Comparison of ENCODE assay signal across 9 cellular contexts in genomic region chr16:2534335-2534734, GRCh38. TPM values are rescaled to one million over a fixed set of nuclear protein-coding genes. Genes with fewer than 3 reads are reported as not detected.
DNase-seq lines count a peak whose midpoint lies in the region; ATAC-seq and TF ChIP-seq lines count a peak whose summit lies in the region.
"Not testable (repeated sequence)": the region's sequence is repeated elsewhere in the genome, so short reads cannot be mapped to it uniquely, and the experiment has no call there.
"Had no signal": no experiment of that assay in that cellular context is flagged by ENCODE, and none has a peak within 500 bp of the region (broad histone marks: within the 10 kb centered on the region; RNA-seq: fewer than 3 reads in every experiment).

No MANE protein-coding gene starts in this region.

- not testable (repeated sequence) for H3K9me3 ChIP-seq in CD4-positive, alpha-beta T cell (ENCODE audit: control insufficient read depth, low read length); osteoblast (ENCODE audit: low read depth, low read length)

- H3K36me3 Mint-ChIP-seq in CD4-positive, alpha-beta T cell (ENCODE audit: low read depth), result peaks cover 40% of the 10 kb centered on the region
- not testable (repeated sequence) for H3K36me3 Mint-ChIP-seq in activated CD4-positive, alpha-beta memory T cell treated with anti-CD3 and anti-CD28 coated beads, Interleukin-2, amount 10 ng/mL, durations not matched to agents 7 days and 5 days (ENCODE audit: low read depth); activated naive CD4-positive, alpha-beta T cell treated with anti-CD3 and anti-CD28 coated beads, Interleukin-2, amount 10 ng/mL, durations not matched to agents 7 days and 5 days; mesothelial cell of epicardium
- peaks cover 33% of the 10 kb centered on the region for H3K36me3 Mint-ChIP-seq in dendritic cell treated with granulocyte-macrophage colony-stimulating factor and Interleukin-4, amounts not matched to agents 40 ng/mL and 50 ng/mL, for 4 days (ENCODE audit: low read depth)

- TF ChIP-seq CTCF in CD4-positive, alpha-beta T cell (IDR thresholded peaks at IDR 0.05); RWPE1 (conservative IDR thresholded peaks at IDR 0.05; ENCODE audit: low read depth); mesothelial cell of epicardium (IDR thresholded peaks at IDR 0.05; ENCODE audit: unreplicated experiment); osteoblast (IDR thresholded peaks at IDR 0.05; ENCODE audit: extremely low read depth, low read depth, low read length): not testable (repeated sequence)

- H3K9me3 Mint-ChIP-seq in CD4-positive, alpha-beta T cell; activated CD4-positive, alpha-beta memory T cell treated with anti-CD3 and anti-CD28 coated beads, Interleukin-2, amount 10 ng/mL, durations not matched to agents 7 days and 5 days; activated naive CD4-positive, alpha-beta T cell treated with anti-CD3 and anti-CD28 coated beads, Interleukin-2, amount 10 ng/mL, durations not matched to agents 7 days and 5 days; dendritic cell treated with granulocyte-macrophage colony-stimulating factor and Interleukin-4, amounts not matched to agents 40 ng/mL and 50 ng/mL, for 4 days; mesothelial cell of epicardium: not testable (repeated sequence)

- H3K27ac Mint-ChIP-seq in CD4-positive, alpha-beta T cell, result peak overlapping the region; percentile 98
- peak overlapping the region; percentile 76 for H3K27ac Mint-ChIP-seq in activated CD4-positive, alpha-beta memory T cell treated with anti-CD3 and anti-CD28 coated beads, Interleukin-2, amount 10 ng/mL, durations not matched to agents 7 days and 5 days
- peak overlapping the region; percentile 99 for H3K27ac Mint-ChIP-seq in activated naive CD4-positive, alpha-beta T cell treated with anti-CD3 and anti-CD28 coated beads, Interleukin-2, amount 10 ng/mL, durations not matched to agents 7 days and 5 days
- H3K27ac Mint-ChIP-seq in dendritic cell treated with granulocyte-macrophage colony-stimulating factor and Interleukin-4, amounts not matched to agents 40 ng/mL and 50 ng/mL, for 4 days, result peak overlapping the region; percentile 97
- not testable (repeated sequence) for H3K27ac Mint-ChIP-seq in mesothelial cell of epicardium

- not testable (repeated sequence) for H3K79me2 ChIP-seq in osteoblast (ENCODE audit: insufficient read depth, low read length)

- H2AFZ ChIP-seq in osteoblast (ENCODE audit: low read length), result not testable (repeated sequence)

- H3K36me3 ChIP-seq in osteoblast (ENCODE audit: insufficient read depth, low read length), result not testable (repeated sequence)

- H3K27me3 Mint-ChIP-seq in CD4-positive, alpha-beta T cell; activated CD4-positive, alpha-beta memory T cell treated with anti-CD3 and anti-CD28 coated beads, Interleukin-2, amount 10 ng/mL, durations not matched to agents 7 days and 5 days; activated naive CD4-positive, alpha-beta T cell treated with anti-CD3 and anti-CD28 coated beads, Interleukin-2, amount 10 ng/mL, durations not matched to agents 7 days and 5 days; dendritic cell treated with granulocyte-macrophage colony-stimulating factor and Interleukin-4, amounts not matched to agents 40 ng/mL and 50 ng/mL, for 4 days; mesothelial cell of epicardium (ENCODE audit: low read depth): not testable (repeated sequence)

- H3K4me3 Mint-ChIP-seq in CD4-positive, alpha-beta T cell, result peak overlapping the region; percentile 79
- peak overlapping the region; percentile 52 for H3K4me3 Mint-ChIP-seq in activated CD4-positive, alpha-beta memory T cell treated with anti-CD3 and anti-CD28 coated beads, Interleukin-2, amount 10 ng/mL, durations not matched to agents 7 days and 5 days
- not testable (repeated sequence) for H3K4me3 Mint-ChIP-seq in activated naive CD4-positive, alpha-beta T cell treated with anti-CD3 and anti-CD28 coated beads, Interleukin-2, amount 10 ng/mL, durations not matched to agents 7 days and 5 days; dendritic cell treated with granulocyte-macrophage colony-stimulating factor and Interleukin-4, amounts not matched to agents 40 ng/mL and 50 ng/mL, for 4 days
- peak overlapping the region; percentile 47 for H3K4me3 Mint-ChIP-seq in mesothelial cell of epicardium

- DNase-seq in CD4-positive, alpha-beta T cell; RWPE1 (ENCODE audit: low spot score); activated CD4-positive, alpha-beta memory T cell treated with anti-CD3 and anti-CD28 coated beads, Interleukin-2, amount 10 ng/mL, durations not matched to agents 7 days and 5 days; activated naive CD4-positive, alpha-beta T cell treated with anti-CD3 and anti-CD28 coated beads, Interleukin-2, amount 10 ng/mL, durations not matched to agents 7 days and 5 days; mesothelial cell of epicardium (ENCODE audit: low spot score in 2 of 2, unreplicated experiment in 2 of 2): not testable (repeated sequence)
- DNase-seq in osteoblast (ENCODE audit: insufficient read length, low spot score, missing footprints), result peak; percentile 8

- not testable (repeated sequence) for H3K27ac ChIP-seq in CD4-positive, alpha-beta T cell (ENCODE audit: low read depth, low read length); osteoblast (ENCODE audit: low read depth, low read length)
- peak overlapping the region; percentile 84 for H3K27ac ChIP-seq in RWPE1

- not testable (repeated sequence) for H3K4me2 ChIP-seq in osteoblast (ENCODE audit: insufficient read depth, low read length)

- H3K4me1 ChIP-seq in osteoblast (ENCODE audit: insufficient read depth, low read length), result peaks cover 22% of the 10 kb centered on the region

- POLR2A ChIA-PET in CD4-positive, alpha-beta T cell (lab: Charles Lee); RWPE1 (lab: Yijun Ruan, JAX; ENCODE audit: low non-redundant PET): not testable (repeated sequence)
- POLR2A ChIA-PET in activated CD4-positive, alpha-beta memory T cell treated with anti-CD3 and anti-CD28 coated beads, Interleukin-2, amount 10 ng/mL, durations not matched to agents 7 days and 5 days (lab: Charles Lee), result interaction anchor here (1.4 kb wide), 1 partner anchor 20 kb away, joined by 3 read pairs; no protein-coding TSS in a partner anchor

- not testable (repeated sequence) for H3K27me3 ChIP-seq in CD4-positive, alpha-beta T cell (ENCODE audit: control insufficient read depth, insufficient read depth, low read length); osteoblast (ENCODE audit: insufficient read depth, low read length)

- H3K4me3 ChIP-seq in osteoblast (ENCODE audit: insufficient read depth, low read length), result not testable (repeated sequence)

- intact Hi-C loops in CD4-positive, alpha-beta T cell (cut with DNase I, micrococcal nuclease), result loop anchor here in 1 of 2 experiments (5.0 kb wide), 1 partner anchor 107 kb away; the partner anchor contains the start of gene CCNF
- intact Hi-C loops in dendritic cell treated with granulocyte-macrophage colony-stimulating factor and Interleukin-4, amounts not matched to agents 40 ng/mL and 50 ng/mL, for 4 days (cut with micrococcal nuclease), result not testable (repeated sequence)

- not testable (repeated sequence) for H4K20me1 ChIP-seq in osteoblast (ENCODE audit: insufficient read depth, low read length)

- CTCF ChIA-PET in CD4-positive, alpha-beta T cell (lab: Charles Lee); RWPE1 (lab: Yijun Ruan, JAX); activated CD4-positive, alpha-beta memory T cell treated with anti-CD3 and anti-CD28 coated beads, Interleukin-2, amount 10 ng/mL, durations not matched to agents 7 days and 5 days (lab: Charles Lee); activated naive CD4-positive, alpha-beta T cell treated with anti-CD3 and anti-CD28 coated beads, Interleukin-2, amount 10 ng/mL, durations not matched to agents 7 days and 5 days (lab: Charles Lee): not testable (repeated sequence)

- ATAC-seq in CD4-positive, alpha-beta T cell (ENCODE audit: poor library complexity), result not testable (repeated sequence)

- H3K4me1 Mint-ChIP-seq in CD4-positive, alpha-beta T cell (ENCODE audit: low read depth), result peaks cover 34% of the 10 kb centered on the region
- peaks cover 42% of the 10 kb centered on the region for H3K4me1 Mint-ChIP-seq in activated CD4-positive, alpha-beta memory T cell treated with anti-CD3 and anti-CD28 coated beads, Interleukin-2, amount 10 ng/mL, durations not matched to agents 7 days and 5 days
- H3K4me1 Mint-ChIP-seq in activated naive CD4-positive, alpha-beta T cell treated with anti-CD3 and anti-CD28 coated beads, Interleukin-2, amount 10 ng/mL, durations not matched to agents 7 days and 5 days, result peaks cover 52% of the 10 kb centered on the region
- peaks cover 69% of the 10 kb centered on the region for H3K4me1 Mint-ChIP-seq in dendritic cell treated with granulocyte-macrophage colony-stimulating factor and Interleukin-4, amounts not matched to agents 40 ng/mL and 50 ng/mL, for 4 days (ENCODE audit: low read depth)
- H3K4me1 Mint-ChIP-seq in mesothelial cell of epicardium, result peaks cover 19% of the 10 kb centered on the region

RNA-seq across cellular contexts. Expression of gene CEMP1, which starts 3.1 kb away (rescaled TPM):
- total RNA-seq in CD4-positive, alpha-beta T cell, result 1 to 10 TPM; 1.0 to 1.8 TPM
- total RNA-seq in activated CD4-positive, alpha-beta memory T cell treated with anti-CD3 and anti-CD28 coated beads, Interleukin-2, amount 10 ng/mL, durations not matched to agents 7 days and 5 days, result under 1 TPM in 1 of 2 experiments, not detected in 1; 0.23 TPM
- total RNA-seq in mesothelial cell of epicardium, result 0.75 to 1.7 TPM (median 1.1 TPM) in 3 replicates
- total RNA-seq in osteoblast, result not detected in 2 replicates
- total RNA-seq: GM23248, LHCN-M2 had no signal

RNA-seq across cellular contexts. Expression of gene PDPK1, which starts 3.5 kb away (rescaled TPM):
- total RNA-seq in CD4-positive, alpha-beta T cell, result 10 to 100 TPM; 46.1 to 51.1 TPM
- 10 to 100 TPM; 43.5 to 45.2 TPM for total RNA-seq in activated CD4-positive, alpha-beta memory T cell treated with anti-CD3 and anti-CD28 coated beads, Interleukin-2, amount 10 ng/mL, durations not matched to agents 7 days and 5 days
- total RNA-seq in mesothelial cell of epicardium (40.4 to 44.6 TPM (median 42.7 TPM) in 3 replicates), osteoblast (19.2 and 23.2 TPM in 2 replicates)

RNA-seq across cellular contexts. Expression of gene AMDHD2, which starts 14.2 kb away (rescaled TPM):
- 100 to 1,000 TPM; 171 to 177 TPM for total RNA-seq in CD4-positive, alpha-beta T cell
- total RNA-seq in activated CD4-positive, alpha-beta memory T cell treated with anti-CD3 and anti-CD28 coated beads, Interleukin-2, amount 10 ng/mL, durations not matched to agents 7 days and 5 days, result 10 to 100 TPM; 51.6 to 55.5 TPM
- total RNA-seq in mesothelial cell of epicardium, result 46.3 to 47.2 TPM (median 46.4 TPM) in 3 replicates
- total RNA-seq in osteoblast, result 88.4 and 94.8 TPM in 2 replicates

RNA-seq across cellular contexts. Expression of gene ATP6V0C, which starts 20.6 kb away (rescaled TPM):
- total RNA-seq in CD4-positive, alpha-beta T cell, result 100 to 1,000 TPM; 224 to 234 TPM
- total RNA-seq in activated CD4-positive, alpha-beta memory T cell treated with anti-CD3 and anti-CD28 coated beads, Interleukin-2, amount 10 ng/mL, durations not matched to agents 7 days and 5 days, result 100 to 1,000 TPM; 112 to 125 TPM
- total RNA-seq in mesothelial cell of epicardium (143 to 151 TPM (median 149 TPM) in 3 replicates), osteoblast (18.8 and 22.7 TPM in 2 replicates)

RNA-seq across cellular contexts. Expression of gene TBC1D24, which starts 59.4 kb away (rescaled TPM):
- total RNA-seq in CD4-positive, alpha-beta T cell, result 1 to 10 TPM; 1.2 to 2.1 TPM
- 10 to 100 TPM; 11.4 to 13.7 TPM for total RNA-seq in activated CD4-positive, alpha-beta memory T cell treated with anti-CD3 and anti-CD28 coated beads, Interleukin-2, amount 10 ng/mL, durations not matched to agents 7 days and 5 days
- 24.2 to 25.0 TPM (median 24.7 TPM) in 3 replicates for total RNA-seq in mesothelial cell of epicardium
- 15.9 and 16.6 TPM in 2 replicates for total RNA-seq in osteoblast
